1 cellular context compared by ENCODE assay signal in the genomic region with DNA sequence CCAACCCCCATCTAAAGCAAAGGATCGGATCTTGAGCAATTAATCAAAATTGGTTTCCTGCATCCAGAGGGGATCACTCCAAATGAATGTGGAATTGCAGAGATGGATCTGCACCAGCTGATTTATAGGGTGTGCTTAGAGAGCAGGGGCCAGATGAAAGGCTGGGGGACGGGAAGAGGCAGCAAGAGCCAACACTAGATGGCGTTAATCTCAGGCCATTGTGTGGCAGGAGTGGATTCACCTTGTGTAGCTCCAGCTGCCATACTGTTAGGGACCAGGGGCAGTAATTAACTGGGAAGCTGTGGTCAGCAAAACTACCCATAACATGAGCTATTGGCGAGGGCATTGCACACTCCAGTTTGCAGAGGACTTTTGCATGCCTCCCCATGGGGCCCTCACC.
TF ChIP-seq lines count a peak whose summit lies in the region.

No MANE protein-coding gene starts in this region.

TF ChIP-seq in GM12878, 131 proteins besides CTCF, POLR2A, EP300 and RAD21 (continued from another document):
- TF ChIP-seq WRNIP1 (IDR thresholded peaks at IDR 0.05; ENCODE audit: borderline replicate concordance, low read depth, low read length) (no peak), NRF1 (conservative IDR thresholded peaks at IDR 0.05; ENCODE audit: low read depth, low read length) (no peak), SMC3 (IDR thresholded peaks at IDR 0.05; ENCODE audit: borderline replicate concordance, low read length) (peak; percentile 59; the same call in 1 of the 2 replicates), MYC (IDR thresholded peaks at IDR 0.05; ENCODE audit: insufficient read depth, insufficient read length, insufficient replicate concordance, low read length, severe bottlenecking) (no peak), E2F4 (IDR thresholded peaks at IDR 0.05; ENCODE audit: low read depth, low read length) (no peak), HDAC6 (IDR thresholded peaks at IDR 0.05; ENCODE audit: unreplicated experiment) (no peak), IKZF1 (conservative IDR thresholded peaks at IDR 0.05) (no peak), BCL11A (IDR thresholded peaks at IDR 0.05; ENCODE audit: low read depth, low read length) (no peak)
- TF ChIP-seq, protein P1, sequence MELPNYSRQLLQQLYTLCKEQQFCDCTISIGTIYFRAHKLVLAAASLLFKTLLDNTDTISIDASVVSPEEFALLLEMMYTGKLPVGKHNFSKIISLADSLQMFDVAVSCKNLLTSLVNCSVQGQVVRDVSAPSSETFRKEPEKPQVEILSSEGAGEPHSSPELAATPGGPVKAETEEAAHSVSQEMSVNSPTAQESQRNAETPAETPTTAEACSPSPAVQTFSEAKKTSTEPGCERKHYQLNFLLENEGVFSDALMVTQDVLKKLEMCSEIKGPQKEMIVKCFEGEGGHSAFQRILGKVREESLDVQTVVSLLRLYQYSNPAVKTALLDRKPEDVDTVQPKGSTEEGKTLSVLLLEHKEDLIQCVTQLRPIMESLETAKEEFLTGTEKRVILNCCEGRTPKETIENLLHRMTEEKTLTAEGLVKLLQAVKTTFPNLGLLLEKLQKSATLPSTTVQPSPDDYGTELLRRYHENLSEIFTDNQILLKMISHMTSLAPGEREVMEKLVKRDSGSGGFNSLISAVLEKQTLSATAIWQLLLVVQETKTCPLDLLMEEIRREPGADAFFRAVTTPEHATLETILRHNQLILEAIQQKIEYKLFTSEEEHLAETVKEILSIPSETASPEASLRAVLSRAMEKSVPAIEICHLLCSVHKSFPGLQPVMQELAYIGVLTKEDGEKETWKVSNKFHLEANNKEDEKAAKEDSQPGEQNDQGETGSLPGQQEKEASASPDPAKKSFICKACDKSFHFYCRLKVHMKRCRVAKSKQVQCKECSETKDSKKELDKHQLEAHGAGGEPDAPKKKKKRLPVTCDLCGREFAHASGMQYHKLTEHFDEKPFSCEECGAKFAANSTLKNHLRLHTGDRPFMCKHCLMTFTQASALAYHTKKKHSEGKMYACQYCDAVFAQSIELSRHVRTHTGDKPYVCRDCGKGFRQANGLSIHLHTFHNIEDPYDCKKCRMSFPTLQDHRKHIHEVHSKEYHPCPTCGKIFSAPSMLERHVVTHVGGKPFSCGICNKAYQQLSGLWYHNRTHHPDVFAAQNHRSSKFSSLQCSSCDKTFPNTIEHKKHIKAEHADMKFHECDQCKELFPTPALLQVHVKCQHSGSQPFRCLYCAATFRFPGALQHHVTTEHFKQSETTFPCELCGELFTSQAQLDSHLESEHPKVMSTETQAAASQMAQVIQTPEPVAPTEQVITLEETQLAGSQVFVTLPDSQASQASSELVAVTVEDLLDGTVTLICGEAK (IDR thresholded peaks at IDR 0.05; ENCODE audit: borderline replicate concordance): no peak
